9 cellular contexts compared by ENCODE assay signal in the genomic region with DNA sequence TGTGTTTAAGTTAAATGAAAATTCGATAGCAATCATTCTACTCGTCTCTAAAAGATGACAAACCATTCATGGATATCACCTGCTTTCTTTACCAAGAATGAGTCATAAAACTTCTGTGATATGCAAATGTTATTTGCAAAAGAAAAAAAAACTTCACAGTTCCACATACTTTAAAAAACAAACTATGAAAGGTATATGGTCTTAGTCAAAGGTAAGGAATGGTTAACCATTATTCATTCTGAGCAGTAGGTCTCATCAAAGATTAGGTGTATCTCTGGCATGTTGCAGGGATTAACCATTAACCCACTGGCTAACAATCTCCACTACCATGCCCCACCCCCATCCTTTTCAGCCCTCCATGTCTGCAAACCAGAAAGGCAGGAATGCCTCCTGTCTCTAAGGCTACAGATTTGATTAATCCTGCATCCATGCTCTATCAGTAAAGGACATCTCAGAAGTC. TPM values are rescaled to one million over a fixed set of nuclear protein-coding genes. Genes with fewer than 3 reads are reported as not detected.
DNase-seq lines count a peak whose midpoint lies in the region; ATAC-seq and TF ChIP-seq lines count a peak whose summit lies in the region.
"Had no signal": no experiment of that assay in that cellular context is flagged by ENCODE, and none has a peak within 500 bp of the region (broad histone marks: within the 10 kb centered on the region; RNA-seq: fewer than 3 reads in every experiment).

No MANE protein-coding gene starts in this region.

- WGBS in endodermal cell (ENCODE audit: insufficient coverage in 1 of 2, insufficient read length in 1 of 2), 2 experiments = 68% methylated on average over 2 of the region's 2 CpGs; no CpG with 5 or more reads in 1 of the 2 experiments

- H3K36me3 ChIP-seq in endodermal cell (ENCODE audit: control insufficient read depth, insufficient read depth, low read length) = peaks cover 33% of the 10 kb centered on the region

- TF ChIP-seq CTCF in endodermal cell (conservative IDR thresholded peaks at IDR 0.05) = no peak

- H3K27ac Mint-ChIP-seq in endodermal cell = peak overlapping the region; percentile 81

- no peak overlapping the region for H3K27ac ChIP-seq in endodermal cell (ENCODE audit: low read depth, low read length)

- ATAC-seq in GM19467 (IDR thresholded peaks at IDR 0.05; ENCODE audit: unreplicated experiment) = peak; percentile 94
- peak; percentile 87 for ATAC-seq in HG03457 (IDR thresholded peaks at IDR 0.05; ENCODE audit: unreplicated experiment)
- no peak for ATAC-seq in Right ventricle myocardium superior (ENCODE audit: poor library complexity)

- peaks cover 2% of the 10 kb centered on the region for H3K27me3 Mint-ChIP-seq in endodermal cell (ENCODE audit: insufficient read depth)

- H3K27me3 ChIP-seq in endodermal cell (ENCODE audit: control insufficient read depth, insufficient read depth, low read length, poor library complexity, severe bottlenecking) = no peaks in the 10 kb centered on the region

- peaks cover 42% of the 10 kb centered on the region for H3K9me3 ChIP-seq in endodermal cell (ENCODE audit: control insufficient read depth, low read length)

- intact Hi-C loops in Right ventricle myocardium superior (cut with DNase I) = no loop called here

- no peak overlapping the region for H3K9ac ChIP-seq in endodermal cell (ENCODE audit: extremely low read depth, low read length, poor library complexity, severe bottlenecking)

- peak; percentile 82 for DNase-seq in COLO668 (lab: John Stamatoyannopoulos, UW; ENCODE audit: unreplicated experiment)
- peak; percentile 77 for DNase-seq in endodermal cell
- DNase-seq in CD1c-positive myeloid dendritic cell (ENCODE audit: extremely low spot score) = no peak
- DNase-seq in Ammon's horn (ENCODE audit: low spot score) = no peak
- DNase-seq in Right ventricle myocardium superior = no peak
- DNase-seq in occipital lobe (lab: John Stamatoyannopoulos, UW) = no peak
- DNase-seq: CD4-positive, alpha-beta memory T cell had no signal

- H3K9me3 Mint-ChIP-seq in endodermal cell = peaks cover 35% of the 10 kb centered on the region

- H3K4me1 Mint-ChIP-seq in endodermal cell = peaks cover 45% of the 10 kb centered on the region

- H3K4me1 ChIP-seq in endodermal cell (ENCODE audit: control insufficient read depth, insufficient read depth, low read length) = peaks cover 16% of the 10 kb centered on the region

- H3K4me3 Mint-ChIP-seq in endodermal cell = peak overlapping the region; percentile 32
- H3K4me3 Mint-ChIP-seq: CD4-positive, alpha-beta memory T cell had no signal

- peak overlapping the region; percentile 1 for H3K4me3 ChIP-seq in endodermal cell (ENCODE audit: low read length)

- peaks cover 38% of the 10 kb centered on the region for H3K36me3 Mint-ChIP-seq in endodermal cell (ENCODE audit: low read depth)
- H3K36me3 Mint-ChIP-seq: CD4-positive, alpha-beta memory T cell had no signal

RNA-seq across cellular contexts. Expression of gene PTPN14, which starts 44.4 kb away (rescaled TPM):
- total RNA-seq in endodermal cell (10 to 100 TPM; 72.6 to 93.2 TPM), Right ventricle myocardium superior (25.1 TPM), occipital lobe (2.7 TPM)
- polyA plus RNA-seq in endodermal cell (2013, experiment 1 of 2) = 20.1 TPM
- polyA plus RNA-seq in endodermal cell (2013, experiment 2 of 2) = 23.3 TPM

Comparison
In these comparisons a context has a peak if more than half of its experiments do, and no peak if none do; other contexts are left out.
1. DNase-seq: peak in COLO668 (single experiment) and endodermal cell (single experiment); none in CD1c-positive myeloid dendritic cell (single experiment), Ammon's horn (single experiment), Right ventricle myocardium superior (single experiment) and occipital lobe (single experiment).